8 cellular contexts compared by ENCODE assay signal in the genomic region with DNA sequence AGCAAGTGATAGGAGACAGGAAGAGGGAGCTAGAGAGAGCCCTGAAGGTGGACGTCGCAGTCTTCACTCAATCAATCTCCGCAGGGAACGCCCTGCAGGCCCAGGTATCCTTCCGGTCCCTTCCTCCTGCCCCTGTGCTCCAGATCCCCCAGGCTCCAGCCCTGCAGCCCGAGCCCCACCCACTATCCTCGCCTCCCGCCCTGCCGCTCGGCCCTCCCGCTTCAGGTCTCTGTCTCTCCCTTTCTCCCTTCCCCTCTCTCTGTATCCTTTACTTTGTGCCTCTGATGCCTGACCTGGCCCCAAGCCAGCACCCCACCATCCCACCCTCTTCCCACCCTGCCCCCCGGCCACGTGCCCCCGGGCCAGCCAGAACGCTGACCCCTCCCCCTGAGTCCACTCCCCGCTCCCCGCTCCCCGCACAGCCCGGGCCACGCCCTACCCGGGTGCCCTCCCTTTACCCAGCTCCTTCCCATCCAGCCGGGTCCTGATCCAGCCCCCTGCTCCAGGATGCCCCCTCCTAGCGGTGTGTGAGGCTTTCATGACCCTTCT.
A peak's percentile ranks its signal among the peaks of the same experiment; 100 is the strongest.
DNase-seq lines count a peak whose midpoint lies in the region; ATAC-seq and TF ChIP-seq lines count a peak whose summit lies in the region.

No MANE protein-coding gene starts in this region.

- H3K4me1 Mint-ChIP-seq in CD8-positive, alpha-beta memory T cell: peaks cover 5 to 20% (median 13%) of the 10 kb centered on the region in 3 donors
- peaks cover 26% of the 10 kb centered on the region for H3K4me1 Mint-ChIP-seq in activated T-cell treated with anti-CD3 and anti-CD28 coated beads, Interleukin-2, amount 50 U/mL, for 72 hours (ENCODE audit: low read depth)
- peaks cover 10% of the 10 kb centered on the region for H3K4me1 Mint-ChIP-seq in neural crest cell

- no peaks in the 10 kb centered on the region for H3K9me3 ChIP-seq in CD8-positive, alpha-beta memory T cell (ENCODE audit: low read length)

- H3K36me3 Mint-ChIP-seq in CD8-positive, alpha-beta memory T cell: no peaks in the 10 kb centered on the region
- H3K36me3 Mint-ChIP-seq in activated T-cell treated with anti-CD3 and anti-CD28 coated beads, Interleukin-2, amount 50 U/mL, for 72 hours (ENCODE audit: insufficient read depth in 2 of 2): no peaks in the 10 kb centered on the region
- no peaks in the 10 kb centered on the region for H3K36me3 Mint-ChIP-seq in neural crest cell (ENCODE audit: low read depth)

- H3K27ac ChIP-seq in CD8-positive, alpha-beta memory T cell (ENCODE audit: low read depth, low read length): no peak overlapping the region

- H3K27ac Mint-ChIP-seq in CD8-positive, alpha-beta memory T cell: peak overlapping the region in 4 of 8 donors; percentile 23 to 88 (median 69)
- H3K27ac Mint-ChIP-seq in activated T-cell treated with anti-CD3 and anti-CD28 coated beads, Interleukin-2, amount 50 U/mL, for 72 hours: peak overlapping the region; percentile 85
- no peak overlapping the region for H3K27ac Mint-ChIP-seq in neural crest cell (ENCODE audit: unreplicated experiment)

- no peaks in the 10 kb centered on the region for H3K36me3 ChIP-seq in CD8-positive, alpha-beta memory T cell (ENCODE audit: insufficient read depth, low read length)

- H3K4me3 ChIP-seq in CD8-positive, alpha-beta memory T cell (ENCODE audit: low read length): peak overlapping the region; percentile 66

- CTCF ChIA-PET in CD8-positive, alpha-beta memory T cell (lab: Charles Lee): interaction anchor here (0.8 to 2.6 kb wide), 28 partner anchors 10 to 607 kb away, joined by 3 to 9 read pairs (median 4); a partner anchor contains a TSS

- TF ChIP-seq CTCF in neural crest cell (conservative IDR thresholded peaks at IDR 0.05): no peak

- H3K27me3 ChIP-seq in CD8-positive, alpha-beta memory T cell (ENCODE audit: insufficient read depth, low read length, poor library complexity, severe bottlenecking): no peaks in the 10 kb centered on the region

- no peaks in the 10 kb centered on the region for H3K27me3 Mint-ChIP-seq in CD8-positive, alpha-beta memory T cell
- no peaks in the 10 kb centered on the region for H3K27me3 Mint-ChIP-seq in activated T-cell treated with anti-CD3 and anti-CD28 coated beads, Interleukin-2, amount 50 U/mL, for 72 hours (ENCODE audit: low read depth)
- peaks cover 8% of the 10 kb centered on the region for H3K27me3 Mint-ChIP-seq in neural crest cell (ENCODE audit: low read depth)

- no peaks in the 10 kb centered on the region for H3K9me3 Mint-ChIP-seq in CD8-positive, alpha-beta memory T cell
- H3K9me3 Mint-ChIP-seq in activated T-cell treated with anti-CD3 and anti-CD28 coated beads, Interleukin-2, amount 50 U/mL, for 72 hours: no peaks in the 10 kb centered on the region
- no peaks in the 10 kb centered on the region for H3K9me3 Mint-ChIP-seq in neural crest cell

- H3K4me3 Mint-ChIP-seq in CD8-positive, alpha-beta memory T cell: peak overlapping the region; percentile 82 to 93 (median 87)
- H3K4me3 Mint-ChIP-seq in activated T-cell treated with anti-CD3 and anti-CD28 coated beads, Interleukin-2, amount 50 U/mL, for 72 hours: peak overlapping the region; percentile 89 to 98
- peak overlapping the region; percentile 94 for H3K4me3 Mint-ChIP-seq in neural crest cell

- H3K4me1 ChIP-seq in CD8-positive, alpha-beta memory T cell (ENCODE audit: insufficient read depth, low read length): peaks cover 15% of the 10 kb centered on the region

- ATAC-seq in GM19324 (IDR thresholded peaks at IDR 0.05; ENCODE audit: low FRiP score, unreplicated experiment): peak; percentile 46
- ATAC-seq in HG03354 (IDR thresholded peaks at IDR 0.05; ENCODE audit: poor library complexity, severe bottlenecking, unreplicated experiment): peak; percentile 54
- peak; percentile 70 to 73 for ATAC-seq in activated T-cell treated with anti-CD3 and anti-CD28 coated beads, Interleukin-2, amount 50 U/mL, for 72 hours (replicated peaks in 1 of 2)

- POLR2A ChIA-PET in CD8-positive, alpha-beta memory T cell (lab: Charles Lee): interaction anchor here (1.0 kb wide), 1 partner anchor 212 kb away, joined by 3 read pairs; no protein-coding TSS in a partner anchor

- DNase-seq in CD8-positive, alpha-beta memory T cell: peak in 4 of 5 donors; percentile 6 to 43 (median 22)
- peak; percentile 45 for DNase-seq in NCI-H446 treated with DMSO at 0.1 percent for 48 hours (lab: John Stamatoyannopoulos, UW)
- DNase-seq in activated T-cell treated with anti-CD3 and anti-CD28 coated beads, Interleukin-2, amount 50 U/mL, for 72 hours: peak; percentile 62 to 71
- peak; percentile 31 for DNase-seq in foreskin melanocyte
- peak; percentile 31 for DNase-seq in neural crest cell (ENCODE audit: low read depth, low spot score)
- DNase-seq in NK-92 treated with Interleukin-12 subunit alpha and Interleukin-12 subunit beta, amount 100 ng/mL, for 24 hours (lab: John Stamatoyannopoulos, UW): no peak
